ENCODE assay signal across 9 cellular contexts in genomic region chr1:12180315-12180714, GRCh38. TPM values are rescaled to one million over a fixed set of nuclear protein-coding genes. Genes with fewer than 3 reads are reported as not detected.
DNase-seq lines count a peak whose midpoint lies in the region; ATAC-seq and TF ChIP-seq lines count a peak whose summit lies in the region.
"Had no signal": no experiment of that assay in that cellular context is flagged by ENCODE, and none has a peak within 500 bp of the region (broad histone marks: within the 10 kb centered on the region; RNA-seq: fewer than 3 reads in every experiment).

No MANE protein-coding gene starts in this region.

- no peaks in the 10 kb centered on the region for H3K27me3 Mint-ChIP-seq in effector memory CD8-positive, alpha-beta T cell

- ATAC-seq in effector memory CD8-positive, alpha-beta T cell (replicated peaks) = no peak
- ATAC-seq in GM18909 (IDR thresholded peaks at IDR 0.05; ENCODE audit: poor library complexity, unreplicated experiment) = no peak

- H3K27me3 ChIP-seq in mucosa of rectum (ENCODE audit: control insufficient read depth in 2 of 2, insufficient read depth in 2 of 2, low read length in 2 of 2) = no peaks in the 10 kb centered on the region
- H3K27me3 ChIP-seq in tibial nerve = no peaks in the 10 kb centered on the region

- no peaks in the 10 kb centered on the region for H3K9me3 ChIP-seq in mucosa of rectum (ENCODE audit: control insufficient read depth in 2 of 2, low read length in 2 of 2)
- no peaks in the 10 kb centered on the region for H3K9me3 ChIP-seq in tibial nerve

- H3K9ac ChIP-seq in mucosa of rectum (ENCODE audit: low read depth in 1 of 2, low read length in 2 of 2) = peak overlapping the region in 1 of 2 donors; percentile 34

- H3K36me3 ChIP-seq in mucosa of rectum (ENCODE audit: control insufficient read depth in 2 of 2, insufficient read depth in 2 of 2, low read length in 2 of 2) = no peaks in the 10 kb centered on the region
- H3K36me3 ChIP-seq in tibial nerve = no peaks in the 10 kb centered on the region

- H3K4me1 ChIP-seq in mucosa of rectum (ENCODE audit: control insufficient read depth in 2 of 2, insufficient read depth in 2 of 2, low read length in 2 of 2) (peaks cover 19 to 21% of the 10 kb centered on the region in 2 donors), tibial nerve (peaks cover 0 to 96% (median 75%) of the 10 kb centered on the region in 4 donors)

- H3K36me3 Mint-ChIP-seq in effector memory CD8-positive, alpha-beta T cell (ENCODE audit: insufficient read depth) = peaks cover 77% of the 10 kb centered on the region

- DNase-seq in SIG-M5 treated with dmso at 0.1 percent for 504 hours (lab: John Stamatoyannopoulos, UW; ENCODE audit: unreplicated experiment) = peak; percentile 83
- DNase-seq in SIG-M5 (lab: John Stamatoyannopoulos, UW) = no peak
- no peak for DNase-seq in effector memory CD8-positive, alpha-beta T cell
- DNase-seq in tibial nerve (ENCODE audit: low spot score in 2 of 2) = peak in 1 of 2 donors; percentile 75
- DNase-seq in NCI-H526 treated with DMSO at 0.1 percent for 48 hours (lab: John Stamatoyannopoulos, UW) = no peak
- DNase-seq in NCI-H748 treated with DMSO at 0.1 percent for 48 hours (lab: John Stamatoyannopoulos, UW) = no peak

- peak overlapping the region; percentile 99 for H3K27ac Mint-ChIP-seq in effector memory CD8-positive, alpha-beta T cell

- WGBS in tibial nerve, 2 donors = 60 to 64% methylated on average over 10 of the region's 10 CpGs

- peak; percentile 84 to 88 for TF ChIP-seq EP300 in tibial nerve (IDR thresholded peaks at IDR 0.05)

- peak in 1 of 2 donors; percentile 16 for TF ChIP-seq POLR2A in tibial nerve (IDR thresholded peaks at IDR 0.05)

- H3K4me3 ChIP-seq in mucosa of rectum (ENCODE audit: low read length in 2 of 2) = no peak overlapping the region
- no peak overlapping the region for H3K4me3 ChIP-seq in tibial nerve

- H3K9me3 Mint-ChIP-seq in effector memory CD8-positive, alpha-beta T cell = no peaks in the 10 kb centered on the region

- peak overlapping the region; percentile 56 to 67 for H3K27ac ChIP-seq in mucosa of rectum (ENCODE audit: low read depth in 2 of 2, low read length in 2 of 2)
- peak overlapping the region; percentile 56 to 97 (median 87) for H3K27ac ChIP-seq in tibial nerve
- H3K27ac ChIP-seq: 22Rv1 had no signal

- H3K4me3 Mint-ChIP-seq in effector memory CD8-positive, alpha-beta T cell = peak overlapping the region; percentile 6 to 88

- peaks cover 80% of the 10 kb centered on the region in 2 donors for H3K4me1 Mint-ChIP-seq in effector memory CD8-positive, alpha-beta T cell (ENCODE audit: low read depth in 2 of 2)

- no peak for TF ChIP-seq CTCF in tibial nerve (IDR thresholded peaks at IDR 0.05)

RNA-seq across cellular contexts. Expression of gene TNFRSF1B, which starts 13.5 kb away (rescaled TPM):
- total RNA-seq in tibial nerve = 10 to 100 TPM; 27.4 to 62.1 (median 43.5) TPM

RNA-seq across cellular contexts. Expression of gene VPS13D, which starts 49.5 kb away (rescaled TPM):
- total RNA-seq in tibial nerve = 100 to 1,000 TPM in 3 of 4 donors, 10 to 100 TPM in 1; 99.2 to 132 (median 110) TPM
